Comparison of ENCODE assay signal across 2 cellular contexts in genomic region chr10:84497978-84498377, GRCh38.
TF ChIP-seq lines count a peak whose summit lies in the region.

No MANE protein-coding gene starts in this region.

TF ChIP-seq in A549, 52 proteins besides CTCF, POLR2A, EP300 and RAD21 (continued from another document):
- TF ChIP-seq, protein P1, sequence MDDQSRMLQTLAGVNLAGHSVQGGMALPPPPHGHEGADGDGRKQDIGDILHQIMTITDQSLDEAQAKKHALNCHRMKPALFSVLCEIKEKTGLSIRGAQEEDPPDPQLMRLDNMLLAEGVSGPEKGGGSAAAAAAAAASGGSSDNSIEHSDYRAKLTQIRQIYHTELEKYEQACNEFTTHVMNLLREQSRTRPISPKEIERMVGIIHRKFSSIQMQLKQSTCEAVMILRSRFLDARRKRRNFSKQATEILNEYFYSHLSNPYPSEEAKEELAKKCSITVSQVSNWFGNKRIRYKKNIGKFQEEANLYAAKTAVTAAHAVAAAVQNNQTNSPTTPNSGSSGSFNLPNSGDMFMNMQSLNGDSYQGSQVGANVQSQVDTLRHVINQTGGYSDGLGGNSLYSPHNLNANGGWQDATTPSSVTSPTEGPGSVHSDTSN (IDR thresholded peaks at IDR 0.05): no peak
- TF ChIP-seq FOSL2 (IDR thresholded peaks at IDR 0.05) (no peak), FOSL2 (CRISPR knock-in tag; IDR thresholded peaks at IDR 0.05) (no peak), CHD2 (IDR thresholded peaks at IDR 0.05; ENCODE audit: low read length, partially characterized antibody) (no peak), JUN (IDR thresholded peaks at IDR 0.05) (no peak), ATOH8 (CRISPR knock-in tag; IDR thresholded peaks at IDR 0.05; ENCODE audit: low read depth) (no peak), POLR2AphosphoS2 (conservative IDR thresholded peaks at IDR 0.05; ENCODE audit: low read length) (no peak)
- TF ChIP-seq, protein P2, sequence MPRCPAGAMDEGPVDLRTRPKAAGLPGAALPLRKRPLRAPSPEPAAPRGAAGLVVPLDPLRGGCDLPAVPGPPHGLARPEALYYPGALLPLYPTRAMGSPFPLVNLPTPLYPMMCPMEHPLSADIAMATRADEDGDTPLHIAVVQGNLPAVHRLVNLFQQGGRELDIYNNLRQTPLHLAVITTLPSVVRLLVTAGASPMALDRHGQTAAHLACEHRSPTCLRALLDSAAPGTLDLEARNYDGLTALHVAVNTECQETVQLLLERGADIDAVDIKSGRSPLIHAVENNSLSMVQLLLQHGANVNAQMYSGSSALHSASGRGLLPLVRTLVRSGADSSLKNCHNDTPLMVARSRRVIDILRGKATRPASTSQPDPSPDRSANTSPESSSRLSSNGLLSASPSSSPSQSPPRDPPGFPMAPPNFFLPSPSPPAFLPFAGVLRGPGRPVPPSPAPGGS (IDR thresholded peaks at IDR 0.05): no peak
- TF ChIP-seq, protein P3, sequence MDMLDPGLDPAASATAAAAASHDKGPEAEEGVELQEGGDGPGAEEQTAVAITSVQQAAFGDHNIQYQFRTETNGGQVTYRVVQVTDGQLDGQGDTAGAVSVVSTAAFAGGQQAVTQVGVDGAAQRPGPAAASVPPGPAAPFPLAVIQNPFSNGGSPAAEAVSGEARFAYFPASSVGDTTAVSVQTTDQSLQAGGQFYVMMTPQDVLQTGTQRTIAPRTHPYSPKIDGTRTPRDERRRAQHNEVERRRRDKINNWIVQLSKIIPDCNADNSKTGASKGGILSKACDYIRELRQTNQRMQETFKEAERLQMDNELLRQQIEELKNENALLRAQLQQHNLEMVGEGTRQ (IDR thresholded peaks at IDR 0.05): no peak
- TF ChIP-seq, protein P4, sequence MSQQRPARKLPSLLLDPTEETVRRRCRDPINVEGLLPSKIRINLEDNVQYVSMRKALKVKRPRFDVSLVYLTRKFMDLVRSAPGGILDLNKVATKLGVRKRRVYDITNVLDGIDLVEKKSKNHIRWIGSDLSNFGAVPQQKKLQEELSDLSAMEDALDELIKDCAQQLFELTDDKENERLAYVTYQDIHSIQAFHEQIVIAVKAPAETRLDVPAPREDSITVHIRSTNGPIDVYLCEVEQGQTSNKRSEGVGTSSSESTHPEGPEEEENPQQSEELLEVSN (IDR thresholded peaks at IDR 0.05; ENCODE audit: borderline replicate concordance, low read depth): no peak
TF ChIP-seq in A549: peak in this region for 0.

TF ChIP-seq in HepG2, 621 proteins besides CTCF, POLR2A, EP300 and RAD21 (continues in another document):
- TF ChIP-seq, protein P5, sequence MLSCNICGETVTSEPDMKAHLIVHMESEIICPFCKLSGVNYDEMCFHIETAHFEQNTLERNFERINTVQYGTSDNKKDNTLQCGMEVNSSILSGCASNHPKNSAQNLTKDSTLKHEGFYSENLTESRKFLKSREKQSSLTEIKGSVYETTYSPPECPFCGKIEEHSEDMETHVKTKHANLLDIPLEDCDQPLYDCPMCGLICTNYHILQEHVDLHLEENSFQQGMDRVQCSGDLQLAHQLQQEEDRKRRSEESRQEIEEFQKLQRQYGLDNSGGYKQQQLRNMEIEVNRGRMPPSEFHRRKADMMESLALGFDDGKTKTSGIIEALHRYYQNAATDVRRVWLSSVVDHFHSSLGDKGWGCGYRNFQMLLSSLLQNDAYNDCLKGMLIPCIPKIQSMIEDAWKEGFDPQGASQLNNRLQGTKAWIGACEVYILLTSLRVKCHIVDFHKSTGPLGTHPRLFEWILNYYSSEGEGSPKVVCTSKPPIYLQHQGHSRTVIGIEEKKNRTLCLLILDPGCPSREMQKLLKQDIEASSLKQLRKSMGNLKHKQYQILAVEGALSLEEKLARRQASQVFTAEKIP (CRISPR knock-in tag; IDR thresholded peaks at IDR 0.05; ENCODE audit: borderline replicate concordance): no peak
- TF ChIP-seq NFIB (CRISPR knock-in tag; IDR thresholded peaks at IDR 0.05; ENCODE audit: borderline replicate concordance) (no peak), ZHX2 (IDR thresholded peaks at IDR 0.05; ENCODE audit: low read depth) (no peak), ZHX2 (CRISPR knock-in tag; IDR thresholded peaks at IDR 0.05; ENCODE audit: borderline replicate concordance) (no peak), ZNF737 (CRISPR knock-in tag; IDR thresholded peaks at IDR 0.05; ENCODE audit: borderline replicate concordance) (no peak), CHCHD3 (CRISPR knock-in tag; IDR thresholded peaks at IDR 0.05) (no peak), ZNF678 (CRISPR knock-in tag; IDR thresholded peaks at IDR 0.05) (no peak), ZNF546 (CRISPR knock-in tag; conservative IDR thresholded peaks at IDR 0.05) (no peak), ZNF570 (CRISPR knock-in tag; IDR thresholded peaks at IDR 0.05; ENCODE audit: borderline replicate concordance) (no peak), SOX6 (IDR thresholded peaks at IDR 0.05) (no peak), SOX6 (CRISPR knock-in tag; IDR thresholded peaks at IDR 0.05) (peak; percentile 81), ZNF816 (CRISPR knock-in tag; IDR thresholded peaks at IDR 0.05; ENCODE audit: borderline replicate concordance) (no peak), ZNF629 (CRISPR knock-in tag; conservative IDR thresholded peaks at IDR 0.05) (no peak), TEF (CRISPR knock-in tag; IDR thresholded peaks at IDR 0.05) (no peak), ZNF232 (CRISPR knock-in tag; IDR thresholded peaks at IDR 0.05; ENCODE audit: borderline replicate concordance) (no peak), ZNF891 (CRISPR knock-in tag; IDR thresholded peaks at IDR 0.05) (no peak), AHR (CRISPR knock-in tag; IDR thresholded peaks at IDR 0.05) (no peak), E2F1 (CRISPR knock-in tag; IDR thresholded peaks at IDR 0.05) (no peak), NCOR1 (IDR thresholded peaks at IDR 0.05; ENCODE audit: borderline replicate concordance, low read length) (peak; percentile 51; the same call in 1 of the 2 replicates), ZNF670 (CRISPR knock-in tag; IDR thresholded peaks at IDR 0.05; ENCODE audit: borderline replicate concordance) (no peak), HOXA5 (CRISPR knock-in tag; IDR thresholded peaks at IDR 0.05) (no peak), ZSCAN5A (CRISPR knock-in tag; IDR thresholded peaks at IDR 0.05; ENCODE audit: borderline replicate concordance) (no peak), SCMH1 (CRISPR knock-in tag; IDR thresholded peaks at IDR 0.05; ENCODE audit: borderline replicate concordance) (no peak), ZNF350 (CRISPR knock-in tag; IDR thresholded peaks at IDR 0.05; ENCODE audit: borderline replicate concordance, low read depth) (no peak)
- TF ChIP-seq, protein P6, sequence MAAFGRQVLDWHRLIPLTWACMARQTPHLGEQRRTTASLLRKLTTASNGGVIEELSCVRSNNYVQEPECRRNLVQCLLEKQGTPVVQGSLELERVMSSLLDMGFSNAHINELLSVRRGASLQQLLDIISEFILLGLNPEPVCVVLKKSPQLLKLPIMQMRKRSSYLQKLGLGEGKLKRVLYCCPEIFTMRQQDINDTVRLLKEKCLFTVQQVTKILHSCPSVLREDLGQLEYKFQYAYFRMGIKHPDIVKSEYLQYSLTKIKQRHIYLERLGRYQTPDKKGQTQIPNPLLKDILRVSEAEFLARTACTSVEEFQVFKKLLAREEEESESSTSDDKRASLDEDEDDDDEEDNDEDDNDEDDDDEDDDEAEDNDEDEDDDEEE (CRISPR knock-in tag; IDR thresholded peaks at IDR 0.05): no peak
- TF ChIP-seq, protein P7, sequence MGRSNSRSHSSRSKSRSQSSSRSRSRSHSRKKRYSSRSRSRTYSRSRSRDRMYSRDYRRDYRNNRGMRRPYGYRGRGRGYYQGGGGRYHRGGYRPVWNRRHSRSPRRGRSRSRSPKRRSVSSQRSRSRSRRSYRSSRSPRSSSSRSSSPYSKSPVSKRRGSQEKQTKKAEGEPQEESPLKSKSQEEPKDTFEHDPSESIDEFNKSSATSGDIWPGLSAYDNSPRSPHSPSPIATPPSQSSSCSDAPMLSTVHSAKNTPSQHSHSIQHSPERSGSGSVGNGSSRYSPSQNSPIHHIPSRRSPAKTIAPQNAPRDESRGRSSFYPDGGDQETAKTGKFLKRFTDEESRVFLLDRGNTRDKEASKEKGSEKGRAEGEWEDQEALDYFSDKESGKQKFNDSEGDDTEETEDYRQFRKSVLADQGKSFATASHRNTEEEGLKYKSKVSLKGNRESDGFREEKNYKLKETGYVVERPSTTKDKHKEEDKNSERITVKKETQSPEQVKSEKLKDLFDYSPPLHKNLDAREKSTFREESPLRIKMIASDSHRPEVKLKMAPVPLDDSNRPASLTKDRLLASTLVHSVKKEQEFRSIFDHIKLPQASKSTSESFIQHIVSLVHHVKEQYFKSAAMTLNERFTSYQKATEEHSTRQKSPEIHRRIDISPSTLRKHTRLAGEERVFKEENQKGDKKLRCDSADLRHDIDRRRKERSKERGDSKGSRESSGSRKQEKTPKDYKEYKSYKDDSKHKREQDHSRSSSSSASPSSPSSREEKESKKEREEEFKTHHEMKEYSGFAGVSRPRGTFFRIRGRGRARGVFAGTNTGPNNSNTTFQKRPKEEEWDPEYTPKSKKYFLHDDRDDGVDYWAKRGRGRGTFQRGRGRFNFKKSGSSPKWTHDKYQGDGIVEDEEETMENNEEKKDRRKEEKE (IDR thresholded peaks at IDR 0.05): no peak
- TF ChIP-seq, protein P8, sequence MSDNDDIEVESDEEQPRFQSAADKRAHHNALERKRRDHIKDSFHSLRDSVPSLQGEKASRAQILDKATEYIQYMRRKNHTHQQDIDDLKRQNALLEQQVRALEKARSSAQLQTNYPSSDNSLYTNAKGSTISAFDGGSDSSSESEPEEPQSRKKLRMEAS (IDR thresholded peaks at IDR 0.05): no peak
- TF ChIP-seq, protein P9, sequence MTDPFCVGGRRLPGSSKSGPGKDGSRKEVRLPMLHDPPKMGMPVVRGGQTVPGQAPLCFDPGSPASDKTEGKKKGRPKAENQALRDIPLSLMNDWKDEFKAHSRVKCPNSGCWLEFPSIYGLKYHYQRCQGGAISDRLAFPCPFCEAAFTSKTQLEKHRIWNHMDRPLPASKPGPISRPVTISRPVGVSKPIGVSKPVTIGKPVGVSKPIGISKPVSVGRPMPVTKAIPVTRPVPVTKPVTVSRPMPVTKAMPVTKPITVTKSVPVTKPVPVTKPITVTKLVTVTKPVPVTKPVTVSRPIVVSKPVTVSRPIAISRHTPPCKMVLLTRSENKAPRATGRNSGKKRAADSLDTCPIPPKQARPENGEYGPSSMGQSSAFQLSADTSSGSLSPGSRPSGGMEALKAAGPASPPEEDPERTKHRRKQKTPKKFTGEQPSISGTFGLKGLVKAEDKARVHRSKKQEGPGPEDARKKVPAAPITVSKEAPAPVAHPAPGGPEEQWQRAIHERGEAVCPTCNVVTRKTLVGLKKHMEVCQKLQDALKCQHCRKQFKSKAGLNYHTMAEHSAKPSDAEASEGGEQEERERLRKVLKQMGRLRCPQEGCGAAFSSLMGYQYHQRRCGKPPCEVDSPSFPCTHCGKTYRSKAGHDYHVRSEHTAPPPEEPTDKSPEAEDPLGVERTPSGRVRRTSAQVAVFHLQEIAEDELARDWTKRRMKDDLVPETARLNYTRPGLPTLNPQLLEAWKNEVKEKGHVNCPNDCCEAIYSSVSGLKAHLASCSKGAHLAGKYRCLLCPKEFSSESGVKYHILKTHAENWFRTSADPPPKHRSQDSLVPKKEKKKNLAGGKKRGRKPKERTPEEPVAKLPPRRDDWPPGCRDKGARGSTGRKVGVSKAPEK (CRISPR knock-in tag; IDR thresholded peaks at IDR 0.05; ENCODE audit: borderline replicate concordance): no peak
